In genomic region chr19:5680437-5681368, GRCh38 we compare ENCODE assay signal across 8 cellular contexts. TPM values are rescaled to one million over a fixed set of nuclear protein-coding genes. Genes with fewer than 3 reads are reported as not detected.
DNase-seq lines count a peak whose midpoint lies in the region; ATAC-seq and TF ChIP-seq lines count a peak whose summit lies in the region.

Gene HSD11B1L, plus strand, starts transcription at chr19:5681027. Its CDS starts 3,806 bp downstream, at chr19:5684833.
Gene MICOS13, minus strand, starts transcription at chr19:5680516. Its CDS starts 30 bp downstream, at chr19:5680486.

- ATAC-seq in GM21515 (IDR thresholded peaks at IDR 0.05; ENCODE audit: unreplicated experiment) (peak; percentile 78), mucosa of descending colon (peak; percentile 94)

- TF ChIP-seq CTCF in OCI-LY3 (IDR thresholded peaks at IDR 0.05; ENCODE audit: low read depth, low read length) (no peak), mucosa of descending colon (IDR thresholded peaks at IDR 0.05) (no peak)

- DNase-seq in D341Med (ENCODE audit: low spot score): peak; percentile 98
- DNase-seq in HuH-7 (ENCODE audit: low spot score): peak; percentile 94
- peak; percentile 95 for DNase-seq in activated T-cell treated with anti-CD3 and anti-CD28 coated beads for 4 hours
- peak; percentile 94 for DNase-seq in epithelial cell of prostate (ENCODE audit: low read depth, low spot score)
- peak; percentile 99 to 100 (median 99) for DNase-seq in mucosa of descending colon
- DNase-seq in stimulated activated CD8-positive, alpha-beta memory T cell treated with anti-CD3 and anti-CD28 coated beads, Interleukin-4, amount 100 ng/mL, for 24 hours (ENCODE audit: low read depth): peak; percentile 95

- H3K27ac ChIP-seq in OCI-LY3 (ENCODE audit: low read length): peak within 1 kb of the TSS; percentile 65
- peak within 1 kb of the TSS; percentile 70 for H3K27ac ChIP-seq in epithelial cell of prostate

- no peaks in the 10 kb centered on the region for H4K20me1 ChIP-seq in OCI-LY3 (ENCODE audit: insufficient read depth, low read length)

- peak within 1 kb of the TSS; percentile 96 for H3K4me2 ChIP-seq in OCI-LY3 (ENCODE audit: low read length)

- peak within 1 kb of the TSS; percentile 88 for H3K4me3 ChIP-seq in OCI-LY3 (ENCODE audit: low read length)
- H3K4me3 ChIP-seq in mucosa of descending colon: peak within 1 kb of the TSS; percentile 68

- H3K9ac ChIP-seq in OCI-LY3 (ENCODE audit: low read length): peak within 1 kb of the TSS; percentile 92

- H3K9me3 ChIP-seq in OCI-LY3 (ENCODE audit: insufficient read depth, low read length): no peaks in the 10 kb centered on the region
- no peaks in the 10 kb centered on the region for H3K9me3 ChIP-seq in mucosa of descending colon

- intact Hi-C loops in mucosa of descending colon (cut with DNase I, micrococcal nuclease): no loop called here

- peaks cover 3% of the 10 kb centered on the region for H3K36me3 ChIP-seq in OCI-LY3 (replicated peaks; ENCODE audit: low read depth, low read length)
- H3K36me3 ChIP-seq in mucosa of descending colon (ENCODE audit: low read depth): no peaks in the 10 kb centered on the region

- peak within 1 kb of the TSS; percentile 81 for H2AFZ ChIP-seq in OCI-LY3 (ENCODE audit: low read depth, low read length)

- peaks cover 12% of the 10 kb centered on the region for H3K79me2 ChIP-seq in OCI-LY3 (ENCODE audit: low read length)

- H3K27me3 ChIP-seq in OCI-LY3 (ENCODE audit: low read depth, low read length): no peaks in the 10 kb centered on the region

- peaks cover 12% of the 10 kb centered on the region; the same call in 1 of the 2 replicates for H3K4me1 ChIP-seq in OCI-LY3 (ENCODE audit: low read length)
- H3K4me1 ChIP-seq in mucosa of descending colon (ENCODE audit: low read depth): peaks cover 13% of the 10 kb centered on the region

RNA-seq across cellular contexts. Expression of gene HSD11B1L, which starts in this region (rescaled TPM):
- total RNA-seq in mucosa of descending colon: 1 to 10 TPM; 2.3 to 8.2 (median 3.3) TPM

RNA-seq across cellular contexts. Expression of gene MICOS13, which starts in this region (rescaled TPM):
- 10 to 100 TPM; 70.1 to 73.7 (median 70.9) TPM for total RNA-seq in mucosa of descending colon

Comparison
In these comparisons a context has a peak if more than half of its experiments do, and no peak if none do; other contexts are left out.
1. Peak in every context shown above with its lines: DNase-seq, ATAC-seq, H3K4me3 ChIP-seq and H3K27ac ChIP-seq.